ENCODE assay signal across 8 cellular contexts in genomic region chr1:31663622-31664452, GRCh38. TPM values are rescaled to one million over a fixed set of nuclear protein-coding genes. Genes with fewer than 3 reads are reported as not detected.
DNase-seq lines count a peak whose midpoint lies in the region; ATAC-seq, FAIRE-seq and TF ChIP-seq lines count a peak whose summit lies in the region.

No MANE protein-coding gene starts in this region.

- H3K27ac ChIP-seq in OCI-LY3 (ENCODE audit: low read length) (no peak overlapping the region), pancreas (no peak overlapping the region), aorta (ENCODE audit: low read depth in 1 of 2, low read length in 2 of 2) (no peak overlapping the region)

- H3K9me3 ChIP-seq in OCI-LY3 (ENCODE audit: insufficient read depth, low read length), result no peaks in the 10 kb centered on the region
- no peaks in the 10 kb centered on the region for H3K9me3 ChIP-seq in pancreas
- H3K9me3 ChIP-seq in aorta (ENCODE audit: control insufficient read depth, low read length), result no peaks in the 10 kb centered on the region

- no peak overlapping the region for H2AFZ ChIP-seq in OCI-LY3 (ENCODE audit: low read depth, low read length)

- H3K9ac ChIP-seq in OCI-LY3 (ENCODE audit: low read length), result no peak overlapping the region

- TF ChIP-seq CTCF in GM12873 (IDR thresholded peaks at IDR 0.05; ENCODE audit: insufficient read depth, low read depth, low read length, missing control alignments), result peak; percentile 94
- peak; percentile 75 for TF ChIP-seq CTCF in OCI-LY3 (IDR thresholded peaks at IDR 0.05; ENCODE audit: low read depth, low read length)
- TF ChIP-seq CTCF in fibroblast of villous mesenchyme (IDR thresholded peaks at IDR 0.05; ENCODE audit: insufficient read depth, low read depth, low read length), result peak; percentile 91
- TF ChIP-seq CTCF in pancreas (IDR thresholded peaks at IDR 0.05), result peak; percentile 66 to 88 (median 80)

- H3K36me3 ChIP-seq in OCI-LY3 (replicated peaks; ENCODE audit: low read depth, low read length), result no peaks in the 10 kb centered on the region
- no peaks in the 10 kb centered on the region for H3K36me3 ChIP-seq in pancreas
- no peaks in the 10 kb centered on the region for H3K36me3 ChIP-seq in aorta (ENCODE audit: control insufficient read depth in 1 of 2, insufficient read depth in 2 of 2, low read length in 1 of 2)

- H3K27me3 ChIP-seq in OCI-LY3 (ENCODE audit: low read depth, low read length), result no peaks in the 10 kb centered on the region
- no peaks in the 10 kb centered on the region for H3K27me3 ChIP-seq in pancreas
- no peaks in the 10 kb centered on the region for H3K27me3 ChIP-seq in aorta (ENCODE audit: control insufficient read depth in 1 of 2, insufficient read depth in 2 of 2, low read length in 1 of 2)

- in situ Hi-C loops in ACHN (cut with HindIII; ENCODE audit: low pct_ligation_motif_present, low pct_unique_long_range_greater_than_20kb, low sequenced_read_pairs), result no loop called here

- no peak overlapping the region for H3K4me2 ChIP-seq in OCI-LY3 (ENCODE audit: low read length)

- FAIRE-seq in pancreas (lab: Jason Lieb, UNC), result no peak

- WGBS in pancreas, 2 donors, result 27 to 32% methylated on average over 9 of the region's 9 CpGs
- 57 to 66% methylated on average over 9 of the region's 9 CpGs for WGBS in aorta, 2 donors

- intact Hi-C loops in pancreas (cut with DNase I) (loop anchor here (2.0 to 5.0 kb wide), 2 partner anchors 85 to 128 kb away; no protein-coding TSS in a partner anchor), aorta (cut with DNase I) (loop anchor here (1.0 to 10.0 kb wide), 4 partner anchors 81 to 301 kb away; no protein-coding TSS in a partner anchor)

- H3K79me2 ChIP-seq in OCI-LY3 (ENCODE audit: low read length), result no peaks in the 10 kb centered on the region

- peaks cover 6% of the 10 kb centered on the region; the same call in 1 of the 2 replicates for H3K4me1 ChIP-seq in OCI-LY3 (ENCODE audit: low read length)
- no peaks in the 10 kb centered on the region for H3K4me1 ChIP-seq in pancreas
- no peaks in the 10 kb centered on the region for H3K4me1 ChIP-seq in aorta (ENCODE audit: control insufficient read depth in 1 of 2, insufficient read depth in 2 of 2, low read length in 2 of 2)

- H4K20me1 ChIP-seq in OCI-LY3 (ENCODE audit: insufficient read depth, low read length), result no peaks in the 10 kb centered on the region

- DNase-seq in ACHN (peak; percentile 34), activated T-helper 1 cell treated with Interleukin-2 at 50 U/mL for 16 hours (ENCODE audit: low read depth) (peak; percentile 33), fibroblast of villous mesenchyme (ENCODE audit: low read depth) (peak; percentile 45), pancreas (peak in 4 of 6 donors; percentile 24 to 87 (median 64)), aorta (no peak)

- H3K4me3 ChIP-seq in OCI-LY3 (ENCODE audit: low read length), result no peak overlapping the region
- H3K4me3 ChIP-seq in fibroblast of villous mesenchyme (ENCODE audit: low read depth, low read length), result no peak overlapping the region
- H3K4me3 ChIP-seq in pancreas, result no peak overlapping the region
- no peak overlapping the region for H3K4me3 ChIP-seq in aorta (ENCODE audit: low read length in 2 of 2)

- ATAC-seq in pancreas (peak; percentile 50 to 85 (median 76)), aorta (ENCODE audit: low FRiP score) (peak; percentile 78), GM21786 (IDR thresholded peaks at IDR 0.05; ENCODE audit: unreplicated experiment) (no peak)

RNA-seq across cellular contexts. Expression of gene PEF1, which starts 19.2 kb away (rescaled TPM):
- 78.3 and 99.7 TPM in 2 replicates for total RNA-seq in fibroblast of villous mesenchyme
- total RNA-seq in pancreas, result 10 to 100 TPM; 14.5 to 27.2 (median 17.5) TPM
- 10 to 100 TPM; 27.0 to 47.3 TPM for polyA plus RNA-seq in pancreas
- total RNA-seq in aorta, result 10 to 100 TPM; 57.9 to 65.0 TPM
- 10 to 100 TPM; 75.5 to 83.9 TPM for polyA plus RNA-seq in aorta

RNA-seq across cellular contexts. Expression of gene COL16A1, which starts 40.0 kb away (rescaled TPM):
- total RNA-seq in fibroblast of villous mesenchyme, result 86.4 and 156 TPM in 2 replicates
- 10 to 100 TPM in 3 of 6 donors, 1 to 10 TPM in 3; 3.3 to 26.7 (median 8.0) TPM for total RNA-seq in pancreas
- polyA plus RNA-seq in pancreas, result 10 to 100 TPM; 15.1 to 19.3 TPM
- total RNA-seq in aorta, result 100 to 1,000 TPM in 1 of 2 donors, 10 to 100 TPM in 1; 71.4 to 188 TPM
- polyA plus RNA-seq in aorta, result 100 to 1,000 TPM in 1 of 2 donors, 10 to 100 TPM in 1; 39.8 to 358 TPM

RNA-seq across cellular contexts. Expression of gene HCRTR1, which starts 46.3 kb away (rescaled TPM):
- total RNA-seq in fibroblast of villous mesenchyme (under 0.01 TPM in 2 replicates), pancreas (under 1 TPM in 1 of 6 donors, not detected in 5; 0.14 TPM), aorta (under 1 TPM in 1 of 2 donors, not detected in 1; 0.42 TPM)
- polyA plus RNA-seq in pancreas (under 1 TPM; 0.19 to 0.52 TPM), aorta (under 1 TPM in 1 of 2 donors, not detected in 1; 0.18 TPM)

Comparison
In these comparisons a context has a peak if more than half of its experiments do, and no peak if none do; other contexts are left out.
1. DNase-seq: peak in ACHN (single experiment), activated T-helper 1 cell treated with Interleukin-2 at 50 U/mL for 16 hours (single experiment), fibroblast of villous mesenchyme (single experiment) and pancreas (4 of 6); none in aorta (0 of 2).
2. Peak in every context shown above with its lines, with median percentiles within 50 percentile points of each other: CTCF ChIP-seq.